8 cellular contexts compared by ENCODE assay signal in genomic region chr4:24583451-24584174, GRCh38.
DNase-seq lines count a peak whose midpoint lies in the region; TF ChIP-seq lines count a peak whose summit lies in the region.

No MANE protein-coding gene starts in this region.

- H3K4me2 ChIP-seq in DOHH2 (ENCODE audit: low read length) = peak overlapping the region; percentile 80
- peak overlapping the region; percentile 95 for H3K4me2 ChIP-seq in Loucy (ENCODE audit: low read depth, low read length, poor library complexity, severe bottlenecking)

- peak overlapping the region; percentile 99 for H3K9ac ChIP-seq in Loucy (ENCODE audit: low read depth, low read length, poor library complexity, severe bottlenecking)

- H3K27me3 ChIP-seq in DOHH2 (ENCODE audit: control insufficient read depth, low read length) (no peaks in the 10 kb centered on the region), HAP-1 (ENCODE audit: low read depth) (no peaks in the 10 kb centered on the region), Loucy (ENCODE audit: insufficient read depth, low read length, poor library complexity, severe bottlenecking) (peaks cover 7% of the 10 kb centered on the region), tibial artery (no peaks in the 10 kb centered on the region)

- H3K4me3 ChIP-seq in DOHH2 (ENCODE audit: low read length) (peak overlapping the region; percentile 98), HAP-1 (peak overlapping the region; percentile 77), Loucy (ENCODE audit: low read length, poor library complexity, severe bottlenecking) (peak overlapping the region; percentile 88), tibial artery (peak overlapping the region; percentile 92 to 100)

- TF ChIP-seq CTCF in DOHH2 (IDR thresholded peaks at IDR 0.05; ENCODE audit: low read depth, low read length, poor library complexity, severe bottlenecking) (no peak), Loucy (conservative IDR thresholded peaks at IDR 0.05; ENCODE audit: low read length) (no peak), tibial artery (IDR thresholded peaks at IDR 0.05) (no peak)

- H3K9me3 ChIP-seq in DOHH2 (ENCODE audit: control insufficient read depth, insufficient read depth, low read length) = no peaks in the 10 kb centered on the region
- no peaks in the 10 kb centered on the region; the same call in 1 of the 2 replicates for H3K9me3 ChIP-seq in HAP-1
- no peaks in the 10 kb centered on the region for H3K9me3 ChIP-seq in Loucy (ENCODE audit: insufficient read depth, low read depth, low read length)
- H3K9me3 ChIP-seq in tibial artery = no peaks in the 10 kb centered on the region

- H3K79me2 ChIP-seq in DOHH2 (ENCODE audit: control insufficient read depth, low read length) (peaks cover 68% of the 10 kb centered on the region), Loucy (ENCODE audit: insufficient read depth, low read length) (peaks cover 58% of the 10 kb centered on the region)

- DNase-seq in HAP-1 (ENCODE audit: low spot score in 2 of 2) = peak; percentile 59 to 81
- DNase-seq in SHP77 treated with DMSO at 0.1 percent for 48 hours (lab: John Stamatoyannopoulos, UW) = peak; percentile 45
- DNase-seq in activated naive CD4-positive, alpha-beta T cell treated with Interleukin-2 at 50 U/mL for 16 hours = peak; percentile 60
- peak; percentile 47 for DNase-seq in germinal center (ENCODE audit: low spot score)
- peak in 50 of 56 donors; percentile 3 to 78 (median 52) for DNase-seq in nucleus accumbens (lab: John Stamatoyannopoulos, UW)
- DNase-seq in tibial artery = peak; percentile 48 to 72

- intact Hi-C loops in tibial artery (cut with DNase I; ENCODE audit: low total_unique reads) = loop anchor here (10.0 kb wide), 1 partner anchor 211 kb away; the partner anchor contains the start of gene SOD3

- peak overlapping the region; percentile 80 for H2AFZ ChIP-seq in Loucy (ENCODE audit: low read length)

- H3K9me2 ChIP-seq in DOHH2 (replicated peaks; ENCODE audit: control insufficient read depth, low read length) = no peaks in the 10 kb centered on the region
- H3K9me2 ChIP-seq in Loucy (replicated peaks; ENCODE audit: low read depth, low read length) = no peaks in the 10 kb centered on the region

- H3F3A ChIP-seq in DOHH2 (ENCODE audit: control insufficient read depth, insufficient read depth) (peaks cover 6% of the 10 kb centered on the region), Loucy (ENCODE audit: low read depth) (no peaks in the 10 kb centered on the region)

- in situ Hi-C loops in HAP-1 (cut with MboI; ENCODE audit: low sequenced_read_pairs) = loop anchor here (5.0 kb wide), 1 partner anchor 79 kb away; no protein-coding TSS in a partner anchor

- H3K4me1 ChIP-seq in DOHH2 (ENCODE audit: control insufficient read depth, low read length) (peaks cover 62% of the 10 kb centered on the region), HAP-1 (peaks cover 12% of the 10 kb centered on the region), Loucy (ENCODE audit: insufficient read depth, low read length, poor library complexity, severe bottlenecking) (peaks cover 21% of the 10 kb centered on the region), tibial artery (peaks cover 0 to 49% (median 32%) of the 10 kb centered on the region in 4 donors)

- H3K27ac ChIP-seq in DOHH2 (ENCODE audit: low read depth, low read length) (peak overlapping the region; percentile 68), tibial artery (peak overlapping the region; percentile 96 to 98)

- H3K36me3 ChIP-seq in DOHH2 (ENCODE audit: control insufficient read depth, low read length) (peaks cover 55% of the 10 kb centered on the region), HAP-1 (replicated peaks) (peaks cover 43% of the 10 kb centered on the region), Loucy (ENCODE audit: insufficient read depth, low read length) (no peaks in the 10 kb centered on the region), tibial artery (no peaks in the 10 kb centered on the region)

- H4K20me1 ChIP-seq in DOHH2 (ENCODE audit: control insufficient read depth, insufficient read depth, low read depth, low read length) (peaks cover 32% of the 10 kb centered on the region), Loucy (ENCODE audit: insufficient read depth, low read length, poor library complexity, severe bottlenecking) (peaks cover 56% of the 10 kb centered on the region)

Comparison
In these comparisons a context has a peak if more than half of its experiments do, and no peak if none do; other contexts are left out.
1. Peak in every context shown above with its lines: DNase-seq, H3K4me3 ChIP-seq and H3K27ac ChIP-seq.